ENCODE assay signal across 24 cellular contexts in genomic region chr13:44726777-44727176, GRCh38.
A peak's percentile ranks its signal among the peaks of the same experiment; 100 is the strongest.
DNase-seq lines count a peak whose midpoint lies in the region; ATAC-seq and TF ChIP-seq lines count a peak whose summit lies in the region.
"Had no signal": no experiment of that assay in that cellular context is flagged by ENCODE, and none has a peak within 500 bp of the region (broad histone marks: within the 10 kb centered on the region; RNA-seq: fewer than 3 reads in every experiment).

No MANE protein-coding gene starts in this region.

- ATAC-seq in HG03457 (IDR thresholded peaks at IDR 0.05; ENCODE audit: unreplicated experiment) (no peak), GM19397 (IDR thresholded peaks at IDR 0.05; ENCODE audit: unreplicated experiment) (no peak)
- ATAC-seq: activated CD4-positive, CD25-positive, alpha-beta regulatory T cell treated with anti-CD3 and anti-CD28 coated beads, Interleukin-2, amount 50 U/mL, for 24 hours; CD8-positive, alpha-beta T cell; GM12878; HepG2 had no signal

- H2AFZ ChIP-seq in osteoblast (ENCODE audit: low read length): peak overlapping the region; percentile 76

- H3K27ac ChIP-seq in epithelial cell of prostate: peak overlapping the region; percentile 76
- peak overlapping the region; percentile 84 for H3K27ac ChIP-seq in osteoblast (ENCODE audit: low read depth, low read length)
- H3K27ac ChIP-seq: heart right ventricle, left lung, testis had no signal

- H3K27me3 ChIP-seq in osteoblast (ENCODE audit: insufficient read depth, low read length): no peaks in the 10 kb centered on the region
- H3K27me3 ChIP-seq: heart right ventricle, left lung, testis had no signal

- peaks cover 2% of the 10 kb centered on the region for H3K9me3 ChIP-seq in osteoblast (ENCODE audit: low read depth, low read length)
- H3K9me3 ChIP-seq: testis had no signal

- no peak overlapping the region for H3K4me2 ChIP-seq in osteoblast (ENCODE audit: insufficient read depth, low read length)

- H3K4me1 ChIP-seq in osteoblast (ENCODE audit: insufficient read depth, low read length): peaks cover 9% of the 10 kb centered on the region
- H3K4me1 ChIP-seq: heart right ventricle, left lung, testis had no signal

- H3K36me3 ChIP-seq in osteoblast (ENCODE audit: insufficient read depth, low read length): no peaks in the 10 kb centered on the region
- H3K36me3 ChIP-seq: heart right ventricle, left lung had no signal

- H3K79me2 ChIP-seq in osteoblast (ENCODE audit: insufficient read depth, low read length): no peaks in the 10 kb centered on the region

- no peak for TF ChIP-seq CTCF in osteoblast (IDR thresholded peaks at IDR 0.05; ENCODE audit: extremely low read depth, low read depth, low read length)

- DNase-seq in ELF-1 (ENCODE audit: low read depth, low spot score) (peak; percentile 51), NCI-H69 (lab: John Stamatoyannopoulos, UW) (peak; percentile 38), epithelial cell of prostate (ENCODE audit: low read depth, low spot score) (no peak), osteoblast (ENCODE audit: insufficient read length, low spot score, missing footprints) (no peak), KBM-7 (no peak), A172 (ENCODE audit: low spot score) (no peak)
- DNase-seq: activated CD4-positive, alpha-beta memory T cell treated with anti-CD3 and anti-CD28 coated beads, Interleukin-2, amount 10 ng/mL, durations not matched to agents 7 days and 5 days; activated effector memory CD4-positive, alpha-beta T cell treated with Interleukin-2 at 50 U/mL for 16 hours; CD8-positive, alpha-beta T cell; DMS79; heart right ventricle; left lung; midbrain; NCI-H1417; NCI-H510A treated with DMSO at 0.1 percent for 48 hours; nephron progenitor cell; stimulated activated naive CD4-positive, alpha-beta T cell; T1000; testis had no signal

- no peaks in the 10 kb centered on the region for H4K20me1 ChIP-seq in osteoblast (ENCODE audit: insufficient read depth, low read length)

- in situ Hi-C loops in KBM-7 (cut with MboI; ENCODE audit: low pct_unique_long_range_greater_than_20kb, low sequenced_read_pairs): no loop called here

- no peak overlapping the region for H3K4me3 ChIP-seq in osteoblast (ENCODE audit: insufficient read depth, low read length)
- H3K4me3 ChIP-seq: GM12878, heart right ventricle, left lung, testis had no signal

Comparison
In these comparisons a context has a peak if more than half of its experiments do, and no peak if none do; other contexts are left out.
1. DNase-seq: peak in ELF-1 (single experiment) and NCI-H69 (single experiment); none in epithelial cell of prostate (single experiment), osteoblast (single experiment), KBM-7 (single experiment) and A172 (single experiment).